ENCODE assay signal across 9 cellular contexts in genomic region chr15:28885630-28886430, GRCh38. TPM values are rescaled to one million over a fixed set of nuclear protein-coding genes. Genes with fewer than 3 reads are reported as not detected.
A peak's percentile ranks its signal among the peaks of the same experiment; 100 is the strongest.
DNase-seq lines count a peak whose midpoint lies in the region; ATAC-seq and TF ChIP-seq lines count a peak whose summit lies in the region.
"Had no signal": no experiment of that assay in that cellular context is flagged by ENCODE, and none has a peak within 500 bp of the region (broad histone marks: within the 10 kb centered on the region; RNA-seq: fewer than 3 reads in every experiment).

TSS of gene APBA2 (plus strand) at chr15:28885974. CDS start at chr15:29053885, 167,911 bp downstream.

- H3K9me2 ChIP-seq in hepatocyte (replicated peaks; ENCODE audit: insufficient read depth): no peaks in the 10 kb centered on the region

- peak within 1 kb of the TSS; percentile 98 for H3K4me2 ChIP-seq in hepatocyte

- intact Hi-C loops in spleen (cut with DNase I; ENCODE audit: low total_unique reads): no loop called here

- H3K36me3 ChIP-seq in Peyer's patch (no peaks in the 10 kb centered on the region), hepatocyte (replicated peaks; ENCODE audit: insufficient read depth, low read depth) (no peaks in the 10 kb centered on the region), spleen (no peaks in the 10 kb centered on the region)

- H3K27ac ChIP-seq in Peyer's patch: peak within 1 kb of the TSS in 3 of 4 donors; percentile 22 to 65 (median 43)
- H3K27ac ChIP-seq in hepatocyte: no peak within 1 kb of the TSS
- H3K27ac ChIP-seq in spleen: peak within 1 kb of the TSS in 5 of 8 donors; percentile 20 to 78 (median 67)

- H3K27ac Mint-ChIP-seq in activated naive CD8-positive, alpha-beta T cell treated with anti-CD3 and anti-CD28 coated beads, Interleukin-2, amount 10 ng/mL, durations not matched to agents 7 days and 5 days: peak within 1 kb of the TSS; percentile 64

- peaks cover 33% of the 10 kb centered on the region for H3K4me1 Mint-ChIP-seq in activated naive CD8-positive, alpha-beta T cell treated with anti-CD3 and anti-CD28 coated beads, Interleukin-2, amount 10 ng/mL, durations not matched to agents 7 days and 5 days

- no peaks in the 10 kb centered on the region for H3K27me3 Mint-ChIP-seq in activated naive CD8-positive, alpha-beta T cell treated with anti-CD3 and anti-CD28 coated beads, Interleukin-2, amount 10 ng/mL, durations not matched to agents 7 days and 5 days

- TF ChIP-seq CTCF in Peyer's patch (IDR thresholded peaks at IDR 0.05) (no peak), hepatocyte (IDR thresholded peaks at IDR 0.05; ENCODE audit: poor library complexity) (no peak), spleen (IDR thresholded peaks at IDR 0.05 in 8 of 11, conservative IDR thresholded peaks at IDR 0.05 in 3 of 11) (no peak)

- no peaks in the 10 kb centered on the region for H4K20me1 ChIP-seq in hepatocyte (ENCODE audit: insufficient read depth, poor library complexity, severe bottlenecking)

- peak; percentile 58 for ATAC-seq in activated naive CD8-positive, alpha-beta T cell treated with anti-CD3 and anti-CD28 coated beads, Interleukin-2, amount 10 ng/mL, durations not matched to agents 7 days and 5 days (ENCODE audit: low read depth)
- ATAC-seq in GM18909 (IDR thresholded peaks at IDR 0.05; ENCODE audit: poor library complexity, unreplicated experiment) (no peak), HG03039 (IDR thresholded peaks at IDR 0.05; ENCODE audit: unreplicated experiment) (no peak)
- ATAC-seq: Panc1 had no signal

- POLR2A ChIA-PET in activated naive CD8-positive, alpha-beta T cell treated with anti-CD3 and anti-CD28 coated beads, Interleukin-2, amount 10 ng/mL, durations not matched to agents 7 days and 5 days (lab: Charles Lee): interaction anchor here (0.9 to 1.6 kb wide), 2 partner anchors 33 to 52 kb away, joined by 3 to 6 read pairs; no protein-coding TSS in a partner anchor

- H3K27me3 ChIP-seq in Peyer's patch (peaks cover 0 to 7% of the 10 kb centered on the region in 2 donors), hepatocyte (peaks cover 15% of the 10 kb centered on the region), spleen (replicated peaks in 1 of 7) (peaks cover 0 to 37% (median 18%) of the 10 kb centered on the region in 7 donors)

- DNase-seq in GM03348 (ENCODE audit: low spot score): peak; percentile 39
- no peak for DNase-seq in Peyer's patch
- DNase-seq in activated naive CD8-positive, alpha-beta T cell treated with anti-CD3 and anti-CD28 coated beads, Interleukin-2, amount 10 ng/mL, durations not matched to agents 7 days and 5 days: peak; percentile 77
- peak; percentile 64 for DNase-seq in hepatocyte (ENCODE audit: low spot score)
- peak; percentile 83 for DNase-seq in spleen
- DNase-seq in GOT3 (lab: John Stamatoyannopoulos, UW): no peak

- peaks cover 1% of the 10 kb centered on the region for H3K36me3 Mint-ChIP-seq in activated naive CD8-positive, alpha-beta T cell treated with anti-CD3 and anti-CD28 coated beads, Interleukin-2, amount 10 ng/mL, durations not matched to agents 7 days and 5 days

- WGBS in hepatocyte (ENCODE audit: low lambda C conversion rate, missing lambda C conversion rate): 1% methylated on average over 87 of the region's 109 CpGs
- WGBS in spleen, 5 donors: 1 to 3% (median 1%) methylated on average over 55 to 109 of the region's 109 CpGs; no CpG with 5 or more reads in 1 of the 5 donors

- TF ChIP-seq POLR2A in Peyer's patch (IDR thresholded peaks at IDR 0.05) (no peak), spleen (IDR thresholded peaks at IDR 0.05) (no peak)

- H3K9me3 ChIP-seq in Peyer's patch: no peaks in the 10 kb centered on the region
- H3K9me3 ChIP-seq in hepatocyte (ENCODE audit: low read depth): no peaks in the 10 kb centered on the region
- no peaks in the 10 kb centered on the region for H3K9me3 ChIP-seq in spleen

- peak within 1 kb of the TSS; percentile 87 for H3K4me3 Mint-ChIP-seq in activated naive CD8-positive, alpha-beta T cell treated with anti-CD3 and anti-CD28 coated beads, Interleukin-2, amount 10 ng/mL, durations not matched to agents 7 days and 5 days

- H3K79me2 ChIP-seq in hepatocyte: peaks cover 3% of the 10 kb centered on the region

- no peaks in the 10 kb centered on the region for H3K9me3 Mint-ChIP-seq in activated naive CD8-positive, alpha-beta T cell treated with anti-CD3 and anti-CD28 coated beads, Interleukin-2, amount 10 ng/mL, durations not matched to agents 7 days and 5 days

- peak within 1 kb of the TSS; percentile 86 for H2AFZ ChIP-seq in hepatocyte

- H3K4me3 ChIP-seq in Peyer's patch: peak within 1 kb of the TSS; percentile 33 to 61 (median 53)
- H3K4me3 ChIP-seq in hepatocyte: peak within 1 kb of the TSS; percentile 67
- peak within 1 kb of the TSS; percentile 35 to 75 (median 49) for H3K4me3 ChIP-seq in spleen

- H3K4me1 ChIP-seq in Peyer's patch (peaks cover 0 to 7% (median 0%) of the 10 kb centered on the region in 4 donors), hepatocyte (ENCODE audit: insufficient read depth) (peaks cover 5% of the 10 kb centered on the region), spleen (peaks cover 0 to 36% (median 19%) of the 10 kb centered on the region in 6 donors)

RNA-seq across cellular contexts. Expression of gene APBA2, which starts in this region (rescaled TPM):
- total RNA-seq in Peyer's patch (10 to 100 TPM in 1 of 4 donors, 1 to 10 TPM in 3; 7.2 to 33.8 (median 8.8) TPM), hepatocyte (8.9 and 10.1 TPM in 2 replicates), spleen (10 to 100 TPM; 15.5 to 33.8 (median 19.2) TPM)
- 10 to 100 TPM; 65.1 to 66.0 TPM for total RNA-seq in activated naive CD8-positive, alpha-beta T cell treated with anti-CD3 and anti-CD28 coated beads, Interleukin-2, amount 10 ng/mL, durations not matched to agents 7 days and 5 days
- polyA plus RNA-seq in hepatocyte (6.1 and 8.4 TPM in 2 replicates), spleen (1 to 10 TPM; 5.8 to 6.6 (median 6.4) TPM)

Comparison
In these comparisons a context has a peak if more than half of its experiments do, and no peak if none do; other contexts are left out.
1. DNase-seq: peak in GM03348 (single experiment), activated naive CD8-positive, alpha-beta T cell treated with anti-CD3 and anti-CD28 coated beads, Interleukin-2, amount 10 ng/mL, durations not matched to agents 7 days and 5 days (single experiment), hepatocyte (single experiment) and spleen (single experiment); none in Peyer's patch (0 of 3) and GOT3 (single experiment).
2. Peak in every context shown above with its lines, with median percentiles within 50 percentile points of each other: H3K4me3 ChIP-seq.